Comparison of ENCODE assay signal across 23 cellular contexts in genomic region chr21:29658177-29658933, GRCh38.
"Had no signal": no experiment of that assay in that cellular context is flagged by ENCODE, and none has a peak within 500 bp of the region (broad histone marks: within the 10 kb centered on the region; RNA-seq: fewer than 3 reads in every experiment).

No MANE protein-coding gene starts in this region.

- H3K9ac ChIP-seq: neural progenitor cell had no signal

- H3K36me3 ChIP-seq: left ventricle myocardium inferior, neural progenitor cell, neutrophil, right atrium auricular region, right lobe of liver, stomach, thyroid gland, transverse colon, upper lobe of left lung, vagina had no signal

- H3K4me2 ChIP-seq: neural progenitor cell had no signal

- DNase-seq: islet precursor cell; left ventricle myocardium inferior; naive B cell; natural killer cell; nephron progenitor cell; occipital lobe; right lobe of liver; stimulated activated CD4-positive, alpha-beta T cell treated with anti-CD3 and anti-CD28 coated beads, Interleukin-12 subunit alpha, Interleukin-12 subunit beta, amount 100 ng/mL, for 4 hours; stimulated activated CD4-positive, alpha-beta T cell treated with anti-CD3 and anti-CD28 coated beads, Interleukin-15, amount 100 ng/mL, for 24 hours; stimulated activated CD4-positive, alpha-beta T cell treated with anti-CD3 and anti-CD28 coated beads, Interleukin-2, amount 100 ng/mL, for 24 hours; stimulated activated CD4-positive, alpha-beta T cell treated with anti-CD3 and anti-CD28 coated beads, Interleukin-4, amount 100 ng/mL, for 1 hour; stimulated activated naive B cell treated with anti-CD40 and anti-IgM and Interleukin-4, amounts not matched to agents 10 μg/mL and 1 μg/mL and 100 μg/mL, for 72 hours; stimulated activated naive CD8-positive, alpha-beta T cell treated with anti-CD3 and anti-CD28 coated beads, Interleukin-15, Interleukin-2, amounts not matched to agents 100 U/mL and 50 U/mL, for 24 hours; stomach; testis; thyroid gland; transverse colon; upper lobe of left lung had no signal

- H3K27me3 ChIP-seq: neural progenitor cell, neutrophil, right atrium auricular region, right lobe of liver, stomach, testis, thyroid gland, transverse colon, upper lobe of left lung, vagina had no signal

- H2AFZ ChIP-seq: neural progenitor cell had no signal

- ATAC-seq: natural killer cell; right lobe of liver; stimulated activated naive B cell treated with anti-CD40 and anti-IgM and Interleukin-4, amounts not matched to agents 10 μg/mL and 1 μg/mL and 100 μg/mL, for 72 hours; stimulated activated naive CD8-positive, alpha-beta T cell treated with anti-CD3 and anti-CD28 coated beads, Interleukin-15, Interleukin-2, amounts not matched to agents 100 U/mL and 50 U/mL, for 24 hours had no signal

- H3K9me3 ChIP-seq: left ventricle myocardium inferior, neutrophil, right atrium auricular region, right lobe of liver, stomach, testis, thyroid gland, transverse colon, upper lobe of left lung, vagina had no signal

- H3K4me3 ChIP-seq: left ventricle myocardium inferior, lung, neural progenitor cell, right atrium auricular region, right lobe of liver, stomach, testis, thyroid gland, transverse colon, upper lobe of left lung, vagina had no signal

- H3K27ac ChIP-seq: left ventricle myocardium inferior, neural progenitor cell, neutrophil, right atrium auricular region, right lobe of liver, stomach, testis, thyroid gland, transverse colon, upper lobe of left lung, vagina had no signal

- H3K4me1 ChIP-seq: left ventricle myocardium inferior, neural progenitor cell, right atrium auricular region, right lobe of liver, stomach, testis, thyroid gland, transverse colon, upper lobe of left lung, vagina had no signal
